ENCODE assay signal across 19 cellular contexts in genomic region chr15:69098688-69099087, GRCh38.
"Had no signal": no experiment of that assay in that cellular context is flagged by ENCODE, and none has a peak within 500 bp of the region (broad histone marks: within the 10 kb centered on the region; RNA-seq: fewer than 3 reads in every experiment).

No MANE protein-coding gene starts in this region.

- H3K27ac ChIP-seq: dorsolateral prefrontal cortex, heart left ventricle, neutrophil, pancreas, stomach, thoracic aorta, transverse colon had no signal

- DNase-seq: cortex of kidney; dorsolateral prefrontal cortex; effector CD8-positive, alpha-beta T cell; heart left ventricle; hippocampal formation; mammary epithelial cell; naive thymus-derived CD4-positive, alpha-beta T cell; nephron progenitor cell; pancreas; right cardiac atrium; small intestine; stimulated activated CD4-positive, alpha-beta T cell treated with anti-CD3 and anti-CD28 coated beads, Interleukin-12 subunit alpha, Interleukin-12 subunit beta, amount 100 ng/mL, for 4 hours; stimulated activated naive CD4-positive, alpha-beta T cell; stomach; substantia nigra; transverse colon had no signal

- H3K36me3 ChIP-seq: heart left ventricle, neutrophil, pancreas, stomach, thoracic aorta, transverse colon had no signal

- H3K4me1 ChIP-seq: pancreas, transverse colon had no signal

- H3K9me3 ChIP-seq: heart left ventricle, neutrophil, pancreas, stomach, thoracic aorta, transverse colon had no signal

- ATAC-seq: esophagus mucosa; heart left ventricle; naive thymus-derived CD4-positive, alpha-beta T cell; pancreas; right cardiac atrium had no signal

- H3K27me3 ChIP-seq: dorsolateral prefrontal cortex, heart left ventricle, pancreas, stomach, transverse colon had no signal

- H3K4me3 ChIP-seq: dorsolateral prefrontal cortex, heart left ventricle, pancreas, stomach, thoracic aorta, transverse colon had no signal
